Comparison of ENCODE assay signal across 27 cellular contexts in the genomic region with DNA sequence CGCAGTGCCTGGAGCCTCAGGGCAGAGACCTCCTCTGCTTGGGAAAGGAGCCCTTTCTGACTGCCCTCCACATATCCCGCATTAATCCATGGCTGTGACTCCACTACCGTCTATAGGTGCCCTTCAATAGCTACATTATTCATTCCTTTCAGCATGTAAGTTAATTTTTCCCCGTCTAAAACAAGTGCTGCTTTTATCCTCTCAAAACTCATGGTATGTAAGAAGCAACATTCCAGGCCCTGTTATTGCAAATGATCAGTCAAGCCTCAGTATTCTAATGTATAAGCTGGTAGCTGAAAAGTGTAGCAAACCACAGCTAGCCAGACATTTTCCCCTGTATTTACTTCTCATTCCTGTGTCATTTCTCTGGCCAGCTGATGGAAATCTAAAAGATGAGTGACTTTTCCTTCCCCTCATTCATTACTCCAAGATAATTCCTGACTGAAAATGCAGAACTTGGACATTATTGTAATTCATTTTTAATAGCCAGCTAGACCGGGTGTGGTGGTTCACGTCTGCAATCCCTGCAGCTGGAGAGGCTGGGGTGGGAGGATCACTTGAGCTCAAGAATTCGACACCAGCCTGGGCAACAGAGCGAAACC.
"Had no signal": no experiment of that assay in that cellular context is flagged by ENCODE, and none has a peak within 500 bp of the region (broad histone marks: within the 10 kb centered on the region; RNA-seq: fewer than 3 reads in every experiment).

No MANE protein-coding gene starts in this region.

- H3K4me2 ChIP-seq: neural progenitor cell, smooth muscle cell had no signal

- H2AFZ ChIP-seq: neural progenitor cell had no signal

- H3K9ac ChIP-seq: neural progenitor cell had no signal

- DNase-seq: activated CD4-positive, alpha-beta memory T cell treated with anti-CD3 and anti-CD28 coated beads, Interleukin-2, amount 10 ng/mL, durations not matched to agents 7 days and 5 days; activated CD4-positive, alpha-beta T cell treated with anti-CD3 and anti-CD28 coated beads for 1 hour; activated CD4-positive, alpha-beta T cell treated with anti-CD3 and anti-CD28 coated beads, Interleukin-2, amount 10 ng/mL, durations not matched to agents 7 days and 5 days; activated CD8-positive, alpha-beta memory T cell treated with anti-CD3 and anti-CD28 coated beads, Interleukin-2, amount 50 U/mL, for 48 hours; activated gamma-delta T cell; activated naive CD4-positive, alpha-beta T cell treated with anti-CD3 and anti-CD28 coated beads, Interleukin-2, amount 50 U/mL, for 16 hours; activated T-cell treated with anti-CD3 and anti-CD28 coated beads, Interleukin-2, amount 50 U/mL, for 24 hours; amniotic stem cell; caudate nucleus; foreskin fibroblast; heart left ventricle; hypothalamus; immature natural killer cell; kidney; left colon; natural killer cell; occipital lobe; stimulated activated CD4-positive, alpha-beta T cell treated with anti-CD3 and anti-CD28 coated beads, Interleukin-1b, Interleukin-23, amount 100 ng/mL, for 48 hours; stimulated activated naive B cell treated with anti-CD40 and anti-IgM and Interleukin-4, amounts not matched to agents 10 μg/mL and 1 μg/mL and 100 μg/mL, for 72 hours; stomach; T-helper 2 cell; tibial artery had no signal

- H3K4me3 Mint-ChIP-seq: activated CD4-positive, alpha-beta memory T cell treated with anti-CD3 and anti-CD28 coated beads, Interleukin-2, amount 10 ng/mL, durations not matched to agents 7 days and 5 days; activated CD4-positive, alpha-beta T cell treated with anti-CD3 and anti-CD28 coated beads, Interleukin-2, amount 10 ng/mL, durations not matched to agents 7 days and 5 days; activated T-cell treated with anti-CD3 and anti-CD28 coated beads, Interleukin-2, amount 50 U/mL, for 24 hours; immature natural killer cell; natural killer cell; neural progenitor cell; stimulated activated naive B cell treated with anti-CD40 and anti-IgM and Interleukin-4, amounts not matched to agents 10 μg/mL and 1 μg/mL and 100 μg/mL, for 72 hours; WTC11 had no signal

- H3K4me1 Mint-ChIP-seq: activated CD4-positive, alpha-beta memory T cell treated with anti-CD3 and anti-CD28 coated beads, Interleukin-2, amount 10 ng/mL, durations not matched to agents 7 days and 5 days; immature natural killer cell; natural killer cell; stimulated activated naive B cell treated with anti-CD40 and anti-IgM and Interleukin-4, amounts not matched to agents 10 μg/mL and 1 μg/mL and 100 μg/mL, for 72 hours had no signal

- H3K27me3 ChIP-seq: heart left ventricle, neural progenitor cell, right atrium auricular region, stomach had no signal

- FAIRE-seq: kidney had no signal

- H3K36me3 Mint-ChIP-seq: immature natural killer cell; natural killer cell; stimulated activated naive B cell treated with anti-CD40 and anti-IgM and Interleukin-4, amounts not matched to agents 10 μg/mL and 1 μg/mL and 100 μg/mL, for 72 hours had no signal

- H3K4me1 ChIP-seq: heart left ventricle, neural progenitor cell, right atrium auricular region, stomach, tibial artery had no signal

- H3K36me3 ChIP-seq: heart left ventricle, neural progenitor cell, right atrium auricular region, stomach, tibial artery had no signal

- H3K9me3 Mint-ChIP-seq: activated CD4-positive, alpha-beta memory T cell treated with anti-CD3 and anti-CD28 coated beads, Interleukin-2, amount 10 ng/mL, durations not matched to agents 7 days and 5 days; immature natural killer cell; natural killer cell had no signal

- H3K27ac Mint-ChIP-seq: activated CD4-positive, alpha-beta memory T cell treated with anti-CD3 and anti-CD28 coated beads, Interleukin-2, amount 10 ng/mL, durations not matched to agents 7 days and 5 days; activated CD4-positive, alpha-beta T cell treated with anti-CD3 and anti-CD28 coated beads, Interleukin-2, amount 10 ng/mL, durations not matched to agents 7 days and 5 days; activated T-cell treated with anti-CD3 and anti-CD28 coated beads, Interleukin-2, amount 50 U/mL, for 24 hours; immature natural killer cell; natural killer cell; neural progenitor cell; stimulated activated naive B cell treated with anti-CD40 and anti-IgM and Interleukin-4, amounts not matched to agents 10 μg/mL and 1 μg/mL and 100 μg/mL, for 72 hours; WTC11 had no signal

- H3K27me3 Mint-ChIP-seq: activated CD4-positive, alpha-beta T cell treated with anti-CD3 and anti-CD28 coated beads, Interleukin-2, amount 10 ng/mL, durations not matched to agents 7 days and 5 days; activated T-cell treated with anti-CD3 and anti-CD28 coated beads, Interleukin-2, amount 50 U/mL, for 24 hours; stimulated activated naive B cell treated with anti-CD40 and anti-IgM and Interleukin-4, amounts not matched to agents 10 μg/mL and 1 μg/mL and 100 μg/mL, for 72 hours had no signal

- H3K27ac ChIP-seq: heart left ventricle, neural progenitor cell, right atrium auricular region, stomach, tibial artery had no signal

- H3K4me3 ChIP-seq: heart left ventricle, neural progenitor cell, right atrium auricular region, smooth muscle cell, stomach, tibial artery had no signal

- ATAC-seq: esophagus mucosa; heart left ventricle; left colon; natural killer cell; stimulated activated naive B cell treated with anti-CD40 and anti-IgM and Interleukin-4, amounts not matched to agents 10 μg/mL and 1 μg/mL and 100 μg/mL, for 72 hours; WTC11 had no signal
